1 cellular context compared by ENCODE assay signal in the genomic region with DNA sequence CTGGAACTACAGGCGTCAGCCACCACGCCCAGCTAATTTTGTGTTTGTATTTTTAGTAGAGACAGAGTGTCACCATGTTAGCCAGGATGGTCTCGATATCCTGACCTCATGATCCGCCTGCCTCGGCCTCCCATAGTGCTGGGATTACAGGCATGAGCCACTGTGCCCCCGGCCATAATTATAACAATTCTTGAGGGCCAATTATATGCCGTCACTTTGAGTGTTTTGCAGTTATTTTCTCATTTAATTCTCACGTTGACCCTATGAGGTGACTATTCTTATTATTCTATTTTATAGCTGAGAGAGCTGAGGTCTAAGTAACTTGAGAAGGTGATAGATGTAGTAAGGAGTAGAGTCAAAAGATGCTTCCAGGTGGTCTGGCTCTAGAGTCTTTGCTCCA.
TF ChIP-seq lines count a peak whose summit lies in the region.

No MANE protein-coding gene starts in this region.

TF ChIP-seq in HEK293, 187 proteins besides CTCF, POLR2A, EP300 and RAD21 (continued from another document):
- TF ChIP-seq, protein P1, sequence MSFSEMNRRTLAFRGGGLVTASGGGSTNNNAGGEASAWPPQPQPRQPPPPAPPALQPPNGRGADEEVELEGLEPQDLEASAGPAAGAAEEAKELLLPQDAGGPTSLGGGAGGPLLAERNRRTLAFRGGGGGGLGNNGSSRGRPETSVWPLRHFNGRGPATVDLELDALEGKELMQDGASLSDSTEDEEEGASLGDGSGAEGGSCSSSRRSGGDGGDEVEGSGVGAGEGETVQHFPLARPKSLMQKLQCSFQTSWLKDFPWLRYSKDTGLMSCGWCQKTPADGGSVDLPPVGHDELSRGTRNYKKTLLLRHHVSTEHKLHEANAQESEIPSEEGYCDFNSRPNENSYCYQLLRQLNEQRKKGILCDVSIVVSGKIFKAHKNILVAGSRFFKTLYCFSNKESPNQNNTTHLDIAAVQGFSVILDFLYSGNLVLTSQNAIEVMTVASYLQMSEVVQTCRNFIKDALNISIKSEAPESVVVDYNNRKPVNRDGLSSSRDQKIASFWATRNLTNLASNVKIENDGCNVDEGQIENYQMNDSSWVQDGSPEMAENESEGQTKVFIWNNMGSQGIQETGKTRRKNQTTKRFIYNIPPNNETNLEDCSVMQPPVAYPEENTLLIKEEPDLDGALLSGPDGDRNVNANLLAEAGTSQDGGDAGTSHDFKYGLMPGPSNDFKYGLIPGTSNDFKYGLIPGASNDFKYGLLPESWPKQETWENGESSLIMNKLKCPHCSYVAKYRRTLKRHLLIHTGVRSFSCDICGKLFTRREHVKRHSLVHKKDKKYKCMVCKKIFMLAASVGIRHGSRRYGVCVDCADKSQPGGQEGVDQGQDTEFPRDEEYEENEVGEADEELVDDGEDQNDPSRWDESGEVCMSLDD (tag by site-specific recombination; IDR thresholded peaks at IDR 0.05): no peak
- TF ChIP-seq, protein P2, sequence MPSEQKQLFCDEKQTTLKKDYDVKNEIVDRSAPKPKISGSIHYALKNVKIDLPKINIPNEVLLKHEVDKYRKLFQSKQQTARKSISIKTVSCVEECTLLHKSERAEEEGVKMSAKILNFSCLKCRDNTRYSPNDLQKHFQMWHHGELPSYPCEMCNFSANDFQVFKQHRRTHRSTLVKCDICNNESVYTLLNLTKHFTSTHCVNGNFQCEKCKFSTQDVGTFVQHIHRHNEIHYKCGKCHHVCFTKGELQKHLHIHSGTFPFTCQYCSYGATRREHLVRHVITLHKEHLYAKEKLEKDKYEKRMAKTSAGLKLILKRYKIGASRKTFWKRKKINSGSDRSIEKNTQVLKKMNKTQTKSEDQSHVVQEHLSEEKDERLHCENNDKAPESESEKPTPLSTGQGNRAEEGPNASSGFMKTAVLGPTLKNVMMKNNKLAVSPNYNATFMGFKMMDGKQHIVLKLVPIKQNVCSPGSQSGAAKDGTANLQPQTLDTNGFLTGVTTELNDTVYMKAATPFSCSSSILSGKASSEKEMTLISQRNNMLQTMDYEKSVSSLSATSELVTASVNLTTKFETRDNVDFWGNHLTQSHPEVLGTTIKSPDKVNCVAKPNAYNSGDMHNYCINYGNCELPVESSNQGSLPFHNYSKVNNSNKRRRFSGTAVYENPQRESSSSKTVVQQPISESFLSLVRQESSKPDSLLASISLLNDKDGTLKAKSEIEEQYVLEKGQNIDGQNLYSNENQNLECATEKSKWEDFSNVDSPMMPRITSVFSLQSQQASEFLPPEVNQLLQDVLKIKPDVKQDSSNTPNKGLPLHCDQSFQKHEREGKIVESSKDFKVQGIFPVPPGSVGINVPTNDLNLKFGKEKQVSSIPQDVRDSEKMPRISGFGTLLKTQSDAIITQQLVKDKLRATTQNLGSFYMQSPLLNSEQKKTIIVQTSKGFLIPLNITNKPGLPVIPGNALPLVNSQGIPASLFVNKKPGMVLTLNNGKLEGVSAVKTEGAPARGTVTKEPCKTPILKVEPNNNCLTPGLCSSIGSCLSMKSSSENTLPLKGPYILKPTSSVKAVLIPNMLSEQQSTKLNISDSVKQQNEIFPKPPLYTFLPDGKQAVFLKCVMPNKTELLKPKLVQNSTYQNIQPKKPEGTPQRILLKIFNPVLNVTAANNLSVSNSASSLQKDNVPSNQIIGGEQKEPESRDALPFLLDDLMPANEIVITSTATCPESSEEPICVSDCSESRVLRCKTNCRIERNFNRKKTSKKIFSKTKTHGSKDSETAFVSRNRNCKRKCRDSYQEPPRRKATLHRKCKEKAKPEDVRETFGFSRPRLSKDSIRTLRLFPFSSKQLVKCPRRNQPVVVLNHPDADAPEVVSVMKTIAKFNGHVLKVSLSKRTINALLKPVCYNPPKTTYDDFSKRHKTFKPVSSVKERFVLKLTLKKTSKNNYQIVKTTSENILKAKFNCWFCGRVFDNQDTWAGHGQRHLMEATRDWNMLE (tag by site-specific recombination; conservative IDR thresholded peaks at IDR 0.05; ENCODE audit: low read depth): no peak
- TF ChIP-seq HOXA7 (CRISPR knock-in tag; IDR thresholded peaks at IDR 0.05; ENCODE audit: borderline replicate concordance) (no peak), ZNF433 (tag by site-specific recombination; IDR thresholded peaks at IDR 0.05; ENCODE audit: low read depth) (no peak), GFI1B (tag by site-specific recombination; IDR thresholded peaks at IDR 0.05) (no peak), ZNF221 (tag by site-specific recombination; IDR thresholded peaks at IDR 0.05; ENCODE audit: borderline replicate concordance) (no peak), ZNF626 (tag by site-specific recombination; IDR thresholded peaks at IDR 0.05) (no peak), ZNF610 (tag by site-specific recombination; IDR thresholded peaks at IDR 0.05; ENCODE audit: borderline replicate concordance) (no peak), IKZF3 (tag by site-specific recombination; IDR thresholded peaks at IDR 0.05) (0 out of 2 replicates have a peak, but pooled peaks have one; percentile 32), KLF1 (tag by site-specific recombination; IDR thresholded peaks at IDR 0.05) (no peak), ZNF266 (tag by site-specific recombination; IDR thresholded peaks at IDR 0.05; ENCODE audit: low read depth) (no peak), ZNF792 (tag by site-specific recombination; IDR thresholded peaks at IDR 0.05) (no peak), ZNF776 (tag by site-specific recombination; IDR thresholded peaks at IDR 0.05; ENCODE audit: borderline replicate concordance) (no peak), ZNF623 (tag by site-specific recombination; IDR thresholded peaks at IDR 0.05) (no peak), ZNF585B (tag by site-specific recombination; IDR thresholded peaks at IDR 0.05) (no peak), ZNF555 (tag by site-specific recombination; conservative IDR thresholded peaks at IDR 0.05) (no peak), SP3 (tag by site-specific recombination; IDR thresholded peaks at IDR 0.05) (no peak), OSR2 (tag by site-specific recombination; IDR thresholded peaks at IDR 0.05) (peak; percentile 90), ZBTB17 (tag by site-specific recombination; IDR thresholded peaks at IDR 0.05) (no peak), ZNF621 (tag by site-specific recombination; IDR thresholded peaks at IDR 0.05) (no peak), MZF1 (tag by site-specific recombination; IDR thresholded peaks at IDR 0.05; ENCODE audit: borderline replicate concordance) (no peak), ZNF660 (tag by site-specific recombination; IDR thresholded peaks at IDR 0.05) (no peak), SCRT1 (tag by site-specific recombination; IDR thresholded peaks at IDR 0.05; ENCODE audit: borderline replicate concordance) (no peak), ZNF670 (tag by site-specific recombination; IDR thresholded peaks at IDR 0.05; ENCODE audit: low read depth) (no peak), REPIN1 (tag by site-specific recombination; IDR thresholded peaks at IDR 0.05; ENCODE audit: low read depth) (no peak), ZNF311 (tag by site-specific recombination; IDR thresholded peaks at IDR 0.05; ENCODE audit: borderline replicate concordance) (no peak), ZNF10 (tag by site-specific recombination; IDR thresholded peaks at IDR 0.05) (no peak), ZNF624 (tag by site-specific recombination; IDR thresholded peaks at IDR 0.05) (no peak), ZNF571 (tag by site-specific recombination; IDR thresholded peaks at IDR 0.05) (no peak), ZNF175 (tag by site-specific recombination; IDR thresholded peaks at IDR 0.05) (no peak), ZNF37A (tag by site-specific recombination; IDR thresholded peaks at IDR 0.05) (no peak), ZBTB20 (tag by site-specific recombination; IDR thresholded peaks at IDR 0.05) (no peak), RBAK (tag by site-specific recombination; IDR thresholded peaks at IDR 0.05) (no peak), TRIM28 (IDR thresholded peaks at IDR 0.05; ENCODE audit: borderline replicate concordance, low read length) (0 out of 2 replicates have a peak, but pooled peaks have one; percentile 41), ZNF600 (tag by site-specific recombination; IDR thresholded peaks at IDR 0.05) (no peak), ZNF521 (tag by site-specific recombination; IDR thresholded peaks at IDR 0.05) (no peak), ZNF174 (tag by site-specific recombination; IDR thresholded peaks at IDR 0.05) (no peak), HOXC10 (CRISPR knock-in tag; IDR thresholded peaks at IDR 0.05) (no peak)
- TF ChIP-seq, protein P3, sequence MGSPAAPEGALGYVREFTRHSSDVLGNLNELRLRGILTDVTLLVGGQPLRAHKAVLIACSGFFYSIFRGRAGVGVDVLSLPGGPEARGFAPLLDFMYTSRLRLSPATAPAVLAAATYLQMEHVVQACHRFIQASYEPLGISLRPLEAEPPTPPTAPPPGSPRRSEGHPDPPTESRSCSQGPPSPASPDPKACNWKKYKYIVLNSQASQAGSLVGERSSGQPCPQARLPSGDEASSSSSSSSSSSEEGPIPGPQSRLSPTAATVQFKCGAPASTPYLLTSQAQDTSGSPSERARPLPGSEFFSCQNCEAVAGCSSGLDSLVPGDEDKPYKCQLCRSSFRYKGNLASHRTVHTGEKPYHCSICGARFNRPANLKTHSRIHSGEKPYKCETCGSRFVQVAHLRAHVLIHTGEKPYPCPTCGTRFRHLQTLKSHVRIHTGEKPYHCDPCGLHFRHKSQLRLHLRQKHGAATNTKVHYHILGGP (tag by site-specific recombination; IDR thresholded peaks at IDR 0.05): no peak
- TF ChIP-seq, protein P4, sequence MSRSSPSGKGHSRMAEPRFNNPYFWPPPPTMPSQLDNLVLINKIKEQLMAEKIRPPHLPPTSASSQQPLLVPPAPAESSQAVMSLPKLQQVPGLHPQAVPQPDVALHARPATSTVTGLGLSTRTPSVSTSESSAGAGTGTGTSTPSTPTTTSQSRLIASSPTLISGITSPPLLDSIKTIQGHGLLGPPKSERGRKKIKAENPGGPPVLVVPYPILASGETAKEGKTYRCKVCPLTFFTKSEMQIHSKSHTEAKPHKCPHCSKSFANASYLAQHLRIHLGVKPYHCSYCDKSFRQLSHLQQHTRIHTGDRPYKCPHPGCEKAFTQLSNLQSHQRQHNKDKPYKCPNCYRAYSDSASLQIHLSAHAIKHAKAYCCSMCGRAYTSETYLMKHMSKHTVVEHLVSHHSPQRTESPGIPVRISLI (tag by site-specific recombination; IDR thresholded peaks at IDR 0.05): no peak
- TF ChIP-seq, protein P5, sequence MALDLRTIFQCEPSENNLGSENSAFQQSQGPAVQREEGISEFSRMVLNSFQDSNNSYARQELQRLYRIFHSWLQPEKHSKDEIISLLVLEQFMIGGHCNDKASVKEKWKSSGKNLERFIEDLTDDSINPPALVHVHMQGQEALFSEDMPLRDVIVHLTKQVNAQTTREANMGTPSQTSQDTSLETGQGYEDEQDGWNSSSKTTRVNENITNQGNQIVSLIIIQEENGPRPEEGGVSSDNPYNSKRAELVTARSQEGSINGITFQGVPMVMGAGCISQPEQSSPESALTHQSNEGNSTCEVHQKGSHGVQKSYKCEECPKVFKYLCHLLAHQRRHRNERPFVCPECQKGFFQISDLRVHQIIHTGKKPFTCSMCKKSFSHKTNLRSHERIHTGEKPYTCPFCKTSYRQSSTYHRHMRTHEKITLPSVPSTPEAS (tag by site-specific recombination; IDR thresholded peaks at IDR 0.05): no peak
- TF ChIP-seq, protein P6, sequence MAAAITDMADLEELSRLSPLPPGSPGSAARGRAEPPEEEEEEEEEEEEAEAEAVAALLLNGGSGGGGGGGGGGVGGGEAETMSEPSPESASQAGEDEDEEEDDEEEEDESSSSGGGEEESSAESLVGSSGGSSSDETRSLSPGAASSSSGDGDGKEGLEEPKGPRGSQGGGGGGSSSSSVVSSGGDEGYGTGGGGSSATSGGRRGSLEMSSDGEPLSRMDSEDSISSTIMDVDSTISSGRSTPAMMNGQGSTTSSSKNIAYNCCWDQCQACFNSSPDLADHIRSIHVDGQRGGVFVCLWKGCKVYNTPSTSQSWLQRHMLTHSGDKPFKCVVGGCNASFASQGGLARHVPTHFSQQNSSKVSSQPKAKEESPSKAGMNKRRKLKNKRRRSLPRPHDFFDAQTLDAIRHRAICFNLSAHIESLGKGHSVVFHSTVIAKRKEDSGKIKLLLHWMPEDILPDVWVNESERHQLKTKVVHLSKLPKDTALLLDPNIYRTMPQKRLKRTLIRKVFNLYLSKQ (tag by site-specific recombination; IDR thresholded peaks at IDR 0.05; ENCODE audit: borderline replicate concordance): no peak
- TF ChIP-seq, protein P7, sequence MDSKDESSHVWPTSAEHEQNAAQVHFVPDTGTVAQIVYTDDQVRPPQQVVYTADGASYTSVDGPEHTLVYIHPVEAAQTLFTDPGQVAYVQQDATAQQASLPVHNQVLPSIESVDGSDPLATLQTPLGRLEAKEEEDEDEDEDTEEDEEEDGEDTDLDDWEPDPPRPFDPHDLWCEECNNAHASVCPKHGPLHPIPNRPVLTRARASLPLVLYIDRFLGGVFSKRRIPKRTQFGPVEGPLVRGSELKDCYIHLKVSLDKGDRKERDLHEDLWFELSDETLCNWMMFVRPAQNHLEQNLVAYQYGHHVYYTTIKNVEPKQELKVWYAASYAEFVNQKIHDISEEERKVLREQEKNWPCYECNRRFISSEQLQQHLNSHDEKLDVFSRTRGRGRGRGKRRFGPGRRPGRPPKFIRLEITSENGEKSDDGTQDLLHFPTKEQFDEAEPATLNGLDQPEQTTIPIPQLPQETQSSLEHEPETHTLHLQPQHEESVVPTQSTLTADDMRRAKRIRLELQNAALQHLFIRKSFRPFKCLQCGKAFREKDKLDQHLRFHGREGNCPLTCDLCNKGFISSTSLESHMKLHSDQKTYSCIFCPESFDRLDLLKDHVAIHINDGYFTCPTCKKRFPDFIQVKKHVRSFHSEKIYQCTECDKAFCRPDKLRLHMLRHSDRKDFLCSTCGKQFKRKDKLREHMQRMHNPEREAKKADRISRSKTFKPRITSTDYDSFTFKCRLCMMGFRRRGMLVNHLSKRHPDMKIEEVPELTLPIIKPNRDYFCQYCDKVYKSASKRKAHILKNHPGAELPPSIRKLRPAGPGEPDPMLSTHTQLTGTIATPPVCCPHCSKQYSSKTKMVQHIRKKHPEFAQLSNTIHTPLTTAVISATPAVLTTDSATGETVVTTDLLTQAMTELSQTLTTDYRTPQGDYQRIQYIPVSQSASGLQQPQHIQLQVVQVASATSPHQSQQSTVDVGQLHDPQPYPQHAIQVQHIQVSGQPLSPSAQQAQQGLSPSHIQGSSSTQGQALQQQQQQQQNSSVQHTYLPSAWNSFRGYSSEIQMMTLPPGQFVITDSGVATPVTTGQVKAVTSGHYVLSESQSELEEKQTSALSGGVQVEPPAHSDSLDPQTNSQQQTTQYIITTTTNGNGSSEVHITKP (tag by site-specific recombination; IDR thresholded peaks at IDR 0.05): no peak
- TF ChIP-seq, protein P8, sequence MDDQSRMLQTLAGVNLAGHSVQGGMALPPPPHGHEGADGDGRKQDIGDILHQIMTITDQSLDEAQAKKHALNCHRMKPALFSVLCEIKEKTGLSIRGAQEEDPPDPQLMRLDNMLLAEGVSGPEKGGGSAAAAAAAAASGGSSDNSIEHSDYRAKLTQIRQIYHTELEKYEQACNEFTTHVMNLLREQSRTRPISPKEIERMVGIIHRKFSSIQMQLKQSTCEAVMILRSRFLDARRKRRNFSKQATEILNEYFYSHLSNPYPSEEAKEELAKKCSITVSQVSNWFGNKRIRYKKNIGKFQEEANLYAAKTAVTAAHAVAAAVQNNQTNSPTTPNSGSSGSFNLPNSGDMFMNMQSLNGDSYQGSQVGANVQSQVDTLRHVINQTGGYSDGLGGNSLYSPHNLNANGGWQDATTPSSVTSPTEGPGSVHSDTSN (CRISPR knock-in tag; IDR thresholded peaks at IDR 0.05): no peak
TF ChIP-seq in HEK293: peak in this region for 21.
